10 cellular contexts compared by ENCODE assay signal in the genomic region with DNA sequence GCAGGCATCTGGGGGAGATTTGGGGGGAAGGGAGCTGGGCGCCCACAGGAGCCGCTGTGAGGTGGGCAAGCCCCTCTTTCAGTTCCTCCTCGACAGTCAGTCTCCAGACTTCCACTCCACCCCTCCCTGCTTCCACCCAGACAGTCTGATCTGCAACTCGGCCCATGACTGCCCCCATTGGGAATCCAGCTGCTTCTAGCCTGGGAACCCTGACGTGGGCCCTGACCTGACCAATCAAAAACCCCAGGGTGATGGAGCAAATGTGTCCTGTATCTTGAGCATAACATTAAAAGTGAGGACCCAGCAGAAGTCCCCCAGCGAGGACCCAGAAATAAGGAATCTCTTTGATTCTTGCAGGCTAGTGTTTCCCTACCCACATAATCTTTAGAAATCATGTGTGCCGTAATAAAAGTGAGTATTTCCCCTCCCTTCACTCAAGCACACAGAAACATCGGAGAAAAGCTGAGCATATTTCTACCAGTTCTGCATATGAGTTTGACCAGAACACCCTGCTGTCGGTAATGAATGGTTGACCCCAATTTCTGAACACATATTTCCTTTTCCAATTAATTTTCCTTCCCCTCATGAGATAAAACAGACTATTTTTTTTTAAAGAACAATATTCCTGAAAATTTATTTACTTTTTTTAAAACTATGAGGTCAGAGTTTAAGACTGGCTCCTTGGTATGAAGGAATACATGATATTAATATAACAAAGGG. TPM values are rescaled to one million over a fixed set of nuclear protein-coding genes. Genes with fewer than 3 reads are reported as not detected.
A peak's percentile ranks its signal among the peaks of the same experiment; 100 is the strongest.
DNase-seq lines count a peak whose midpoint lies in the region; ATAC-seq and TF ChIP-seq lines count a peak whose summit lies in the region.
"Had no signal": no experiment of that assay in that cellular context is flagged by ENCODE, and none has a peak within 500 bp of the region (broad histone marks: within the 10 kb centered on the region; RNA-seq: fewer than 3 reads in every experiment).

No MANE protein-coding gene starts in this region.

- intact Hi-C loops in activated CD4-positive, alpha-beta memory T cell treated with anti-CD3 and anti-CD28 coated beads for 36 hours (cut with micrococcal nuclease): loop anchor here (10.0 kb wide), 1 partner anchor 724 kb away; the partner anchor contains the start of genes MMAB and MVK

- H3K4me3 Mint-ChIP-seq in activated CD4-positive, alpha-beta memory T cell treated with anti-CD3 and anti-CD28 coated beads for 36 hours: no peak overlapping the region

- H3K4me1 Mint-ChIP-seq in activated CD4-positive, alpha-beta memory T cell treated with anti-CD3 and anti-CD28 coated beads for 36 hours (ENCODE audit: low read depth): peaks cover 29% of the 10 kb centered on the region

- ATAC-seq in GM21825 (IDR thresholded peaks at IDR 0.05; ENCODE audit: unreplicated experiment): peak; percentile 65

- no peak overlapping the region for H3K27ac Mint-ChIP-seq in activated CD4-positive, alpha-beta memory T cell treated with anti-CD3 and anti-CD28 coated beads for 36 hours

- peaks cover 27% of the 10 kb centered on the region for H3K36me3 Mint-ChIP-seq in activated CD4-positive, alpha-beta memory T cell treated with anti-CD3 and anti-CD28 coated beads for 36 hours

- peak overlapping the region; percentile 94 for H3K27ac ChIP-seq in skeletal muscle tissue (ENCODE audit: low read depth, low read length)
- H3K27ac ChIP-seq: HL-60 had no signal

- peak; percentile 24 for TF ChIP-seq CTCF in fibroblast of villous mesenchyme (IDR thresholded peaks at IDR 0.05; ENCODE audit: insufficient read depth, low read depth, low read length)

- CTCF ChIA-PET in activated CD4-positive, alpha-beta memory T cell treated with anti-CD3 and anti-CD28 coated beads for 36 hours (lab: Charles Lee): interaction anchor here (0.8 kb wide), 1 partner anchor 47 kb away, joined by 4 read pairs; no protein-coding TSS in a partner anchor

- DNase-seq in EL: peak; percentile 87
- DNase-seq in OCI-M1 (lab: John Stamatoyannopoulos, UW): peak; percentile 57
- peak; percentile 94 for DNase-seq in fibroblast of villous mesenchyme (ENCODE audit: low read depth)
- DNase-seq in stimulated activated CD4-positive, alpha-beta T cell treated with anti-CD3 and anti-CD28 coated beads, Interleukin-4, amount 100 ng/mL, for 1 hour: no peak
- no peak for DNase-seq in activated CD4-positive, alpha-beta memory T cell treated with anti-CD3 and anti-CD28 coated beads for 36 hours
- DNase-seq in cerebellar cortex (ENCODE audit: low spot score): no peak

- H3K4me3 ChIP-seq in fibroblast of villous mesenchyme (ENCODE audit: low read depth, low read length): no peak overlapping the region
- no peak overlapping the region for H3K4me3 ChIP-seq in skeletal muscle tissue (ENCODE audit: low read length in 3 of 3)
- H3K4me3 ChIP-seq: thyroid gland had no signal

- H3K27me3 Mint-ChIP-seq in activated CD4-positive, alpha-beta memory T cell treated with anti-CD3 and anti-CD28 coated beads for 36 hours: no peaks in the 10 kb centered on the region

- H3K27me3 ChIP-seq in skeletal muscle tissue (ENCODE audit: control insufficient read depth in 3 of 3, insufficient read depth in 3 of 3, low read length in 3 of 3): no peaks in the 10 kb centered on the region
- H3K27me3 ChIP-seq: thyroid gland had no signal

- H3K4me1 ChIP-seq in skeletal muscle tissue (ENCODE audit: control insufficient read depth in 3 of 3, insufficient read depth in 3 of 3, low read length in 3 of 3): peaks cover 51 to 75% (median 74%) of the 10 kb centered on the region in 3 donors

- POLR2A ChIA-PET in activated CD4-positive, alpha-beta memory T cell treated with anti-CD3 and anti-CD28 coated beads for 36 hours (lab: Charles Lee): interaction anchor here (3.2 kb wide), 1 partner anchor 12 kb away, joined by 14 read pairs; no protein-coding TSS in a partner anchor

- H3K9me3 ChIP-seq in skeletal muscle tissue (ENCODE audit: control insufficient read depth in 3 of 3, low read length in 3 of 3): no peaks in the 10 kb centered on the region
- H3K9me3 ChIP-seq: thyroid gland had no signal

- peaks cover 8% of the 10 kb centered on the region for H3K9me3 Mint-ChIP-seq in activated CD4-positive, alpha-beta memory T cell treated with anti-CD3 and anti-CD28 coated beads for 36 hours

- peaks cover 8 to 19% (median 18%) of the 10 kb centered on the region in 3 donors for H3K36me3 ChIP-seq in skeletal muscle tissue (ENCODE audit: control insufficient read depth in 3 of 3, insufficient read depth in 3 of 3, low read length in 3 of 3)

- peak overlapping the region in 1 of 3 donors; percentile 6 for H3K9ac ChIP-seq in skeletal muscle tissue (ENCODE audit: low read depth in 1 of 3, low read length in 3 of 3)

RNA-seq across cellular contexts. Expression of gene SSH1, which starts 6.4 kb away (rescaled TPM):
- total RNA-seq in fibroblast of villous mesenchyme (27.2 and 34.1 TPM in 2 replicates), skeletal muscle tissue (11.0 TPM)
- 10 to 100 TPM; 27.4 to 30.2 TPM for total RNA-seq in activated CD4-positive, alpha-beta memory T cell treated with anti-CD3 and anti-CD28 coated beads for 36 hours

RNA-seq across cellular contexts. Expression of gene DAO, which starts 28.9 kb away (rescaled TPM):
- not detected in 2 replicates for total RNA-seq in fibroblast of villous mesenchyme
- not detected for total RNA-seq in skeletal muscle tissue
- not detected for total RNA-seq in activated CD4-positive, alpha-beta memory T cell treated with anti-CD3 and anti-CD28 coated beads for 36 hours
- total RNA-seq: thyroid gland had no signal

Comparison
In these comparisons a context has a peak if more than half of its experiments do, and no peak if none do; other contexts are left out.
1. DNase-seq: peak in EL (single experiment), OCI-M1 (single experiment) and fibroblast of villous mesenchyme (single experiment); none in stimulated activated CD4-positive, alpha-beta T cell treated with anti-CD3 and anti-CD28 coated beads, Interleukin-4, amount 100 ng/mL, for 1 hour (single experiment), activated CD4-positive, alpha-beta memory T cell treated with anti-CD3 and anti-CD28 coated beads for 36 hours (single experiment) and cerebellar cortex (single experiment).